Comparison of ENCODE assay signal across 20 cellular contexts in the genomic region with DNA sequence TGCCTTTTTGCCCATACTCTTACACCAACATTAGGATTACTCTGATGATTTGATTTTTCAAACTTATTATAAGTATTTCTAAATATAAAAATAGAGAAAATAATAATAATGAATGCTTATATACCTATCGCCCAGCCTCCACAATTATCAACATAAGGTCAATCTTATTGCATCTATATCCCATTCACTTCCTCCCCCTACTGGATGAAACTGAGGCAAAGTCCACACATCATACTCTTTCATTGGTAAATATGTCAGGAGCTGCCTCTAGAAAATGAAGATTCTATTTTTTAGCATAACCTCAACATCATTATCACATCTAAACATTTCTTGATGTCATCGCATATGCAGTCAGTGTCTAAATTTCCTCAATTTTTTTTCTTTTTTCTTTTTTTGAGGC. TPM values are rescaled to one million over a fixed set of nuclear protein-coding genes. Genes with fewer than 3 reads are reported as not detected.
DNase-seq lines count a peak whose midpoint lies in the region; ATAC-seq, FAIRE-seq and TF ChIP-seq lines count a peak whose summit lies in the region.
"Had no signal": no experiment of that assay in that cellular context is flagged by ENCODE, and none has a peak within 500 bp of the region (broad histone marks: within the 10 kb centered on the region; RNA-seq: fewer than 3 reads in every experiment).

No MANE protein-coding gene starts in this region.

- H3K4me1 Mint-ChIP-seq in osteocyte (ENCODE audit: unreplicated experiment) = peaks cover 22% of the 10 kb centered on the region

- H3K27ac Mint-ChIP-seq in osteocyte (ENCODE audit: unreplicated experiment) = no peak overlapping the region

- no peak for TF ChIP-seq POLR2A in uterus (IDR thresholded peaks at IDR 0.05)
- no peak for TF ChIP-seq POLR2A in testis (IDR thresholded peaks at IDR 0.05)

- no peak for ATAC-seq in GM19463 (IDR thresholded peaks at IDR 0.05; ENCODE audit: unreplicated experiment)
- no peak for ATAC-seq in activated CD4-positive, CD25-positive, alpha-beta regulatory T cell treated with anti-CD3 and anti-CD28 coated beads, Interleukin-2, amount 50 U/mL, for 24 hours
- ATAC-seq: heart left ventricle had no signal

- DNase-seq in D721Med (ENCODE audit: insufficient read length, low spot score) (no peak), NCI-H69 (lab: John Stamatoyannopoulos, UW) (peak; percentile 24), colonic mucosa (no peak), osteocyte (ENCODE audit: extremely low spot score, unreplicated experiment) (no peak), uterus (no peak), testis (no peak)
- DNase-seq: activated CD4-positive, alpha-beta T cell treated with anti-CD3 and anti-CD28 coated beads for 4 hours; activated effector memory CD4-positive, alpha-beta T cell treated with anti-CD3 and anti-CD28 coated beads, Interleukin-2, amount 50 U/mL, for 16 hours; amniotic stem cell; DMS79 treated with DMSO at 0.1 percent for 48 hours; heart left ventricle; islet precursor cell; Kasumi-1; NCI-H1436; SHP77 treated with DMSO at 0.1 percent for 48 hours; T-helper 9 cell; tibial artery had no signal

- H3K4me3 Mint-ChIP-seq in osteocyte (ENCODE audit: unreplicated experiment) = no peak overlapping the region

- FAIRE-seq in D721Med (lab: Jason Lieb, UNC) = no peak

- no peaks in the 10 kb centered on the region for H3K27me3 ChIP-seq in colonic mucosa
- no peaks in the 10 kb centered on the region for H3K27me3 ChIP-seq in uterus
- no peaks in the 10 kb centered on the region for H3K27me3 ChIP-seq in testis
- H3K27me3 ChIP-seq: BLaER1 treated with 17β-estradiol and CSF1 and Interleukin-3, amounts not matched to agents 10 nM and 100 nM; heart left ventricle; tibial artery had no signal

- H3K9me3 ChIP-seq in colonic mucosa = no peaks in the 10 kb centered on the region
- no peaks in the 10 kb centered on the region for H3K9me3 ChIP-seq in uterus
- H3K9me3 ChIP-seq in testis = no peaks in the 10 kb centered on the region
- H3K9me3 ChIP-seq: BLaER1 treated with 17β-estradiol and CSF1 and Interleukin-3, amounts not matched to agents 10 nM and 100 nM; heart left ventricle; tibial artery had no signal

- H3K27ac ChIP-seq in colonic mucosa = peak overlapping the region; percentile 78
- H3K27ac ChIP-seq in uterus = no peak overlapping the region
- H3K27ac ChIP-seq in testis = no peak overlapping the region
- H3K27ac ChIP-seq: BLaER1 treated with 17β-estradiol and CSF1 and Interleukin-3, amounts not matched to agents 10 nM and 100 nM; heart left ventricle; tibial artery had no signal

- H3K9ac ChIP-seq in colonic mucosa (ENCODE audit: low read depth in 2 of 2, low read length in 2 of 2) = no peak overlapping the region
- H3K9ac ChIP-seq: BLaER1 treated with 17β-estradiol and CSF1 and Interleukin-3, amounts not matched to agents 10 nM and 100 nM had no signal

- H3K4me1 ChIP-seq in colonic mucosa = peaks cover 11% of the 10 kb centered on the region
- no peaks in the 10 kb centered on the region for H3K4me1 ChIP-seq in uterus
- peaks cover 12% of the 10 kb centered on the region for H3K4me1 ChIP-seq in testis

- TF ChIP-seq CTCF in D721Med (IDR thresholded peaks at IDR 0.05; ENCODE audit: insufficient read depth, missing control alignments) (peak; percentile 2), colonic mucosa (IDR thresholded peaks at IDR 0.05) (peak; percentile 25), osteocyte (IDR thresholded peaks at IDR 0.05) (peak; percentile 17), uterus (IDR thresholded peaks at IDR 0.05) (no peak), testis (IDR thresholded peaks at IDR 0.05) (no peak)

- H3K4me3 ChIP-seq in colonic mucosa (no peak overlapping the region), uterus (no peak overlapping the region), testis (no peak overlapping the region)
- H3K4me3 ChIP-seq: BLaER1 treated with 17β-estradiol and CSF1 and Interleukin-3, amounts not matched to agents 10 nM and 100 nM; heart left ventricle; tibial artery had no signal

- intact Hi-C loops in colonic mucosa (cut with DNase I) = no loop called here
- intact Hi-C loops in uterus (cut with DNase I; ENCODE audit: low total_unique reads) = no loop called here
- intact Hi-C loops in testis (cut with DNase I; ENCODE audit: low total_unique reads) = no loop called here

- H3K27me3 Mint-ChIP-seq in osteocyte (ENCODE audit: unreplicated experiment) = no peaks in the 10 kb centered on the region

- 93 to 95% methylated on average over 2 of the region's 2 CpGs for WGBS in testis, 2 donors

- no peaks in the 10 kb centered on the region for H3K9me3 Mint-ChIP-seq in osteocyte (ENCODE audit: unreplicated experiment)

- no peaks in the 10 kb centered on the region for H3K36me3 Mint-ChIP-seq in osteocyte (ENCODE audit: unreplicated experiment)

- H3K36me3 ChIP-seq in colonic mucosa (no peaks in the 10 kb centered on the region), uterus (no peaks in the 10 kb centered on the region), testis (ENCODE audit: low read depth, missing control alignments) (no peaks in the 10 kb centered on the region)
- H3K36me3 ChIP-seq: BLaER1 treated with 17β-estradiol and CSF1 and Interleukin-3, amounts not matched to agents 10 nM and 100 nM; heart left ventricle; tibial artery had no signal

RNA-seq across cellular contexts. Expression of a gene that starts 44.3 kb away (rescaled TPM):
- total RNA-seq in colonic mucosa = 10 to 100 TPM; 58.2 to 59.3 TPM
- total RNA-seq in osteocyte = 0.38 and 0.52 TPM in 2 replicates
- total RNA-seq in uterus = 1 to 10 TPM in 2 of 4 donors, under 1 TPM in 2; 0.26 to 4.1 (median 1.8) TPM
- 100 to 1,000 TPM; 127 to 378 TPM for total RNA-seq in testis
- 416 TPM for polyA plus RNA-seq in testis (ENCODE audit: insufficient read depth, low read depth, low replicate concordance)

Comparison
In these comparisons a context has a peak if more than half of its experiments do, and no peak if none do; other contexts are left out.
1. CTCF ChIP-seq: peak in D721Med (single experiment), colonic mucosa (single experiment) and osteocyte (single experiment); none in uterus (0 of 4) and testis (0 of 3).
2. RNA of a gene that starts 44.3 kb away (total RNA-seq): 127 to 378 TPM in testis and 58.2 to 59.3 TPM in colonic mucosa; 0.26 to 4.1 TPM in uterus and 0.38 to 0.52 TPM in osteocyte; every median in the first group is over 10 times any median in the second.